ENCODE assay signal across 20 cellular contexts in the genomic region with DNA sequence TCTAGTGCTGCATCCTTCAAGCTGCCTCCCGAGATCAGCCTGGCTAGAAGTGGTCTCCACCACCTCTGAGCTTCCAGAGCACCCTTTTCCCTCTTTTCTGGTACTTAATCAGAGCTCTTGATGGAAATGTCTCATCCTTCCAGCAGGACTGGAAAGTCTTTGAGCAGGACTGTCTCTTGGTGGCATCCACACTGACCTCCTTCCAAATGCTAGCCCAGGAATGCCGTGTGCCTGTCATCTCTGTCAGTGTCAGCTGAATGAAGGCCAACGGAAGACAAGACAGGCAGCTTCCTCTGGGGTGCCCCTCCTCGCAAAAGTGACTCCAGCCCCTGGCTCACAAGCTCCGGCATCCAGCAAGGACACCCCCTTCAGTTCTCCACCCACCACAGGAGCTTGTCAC.
DNase-seq lines count a peak whose midpoint lies in the region; ATAC-seq, FAIRE-seq and TF ChIP-seq lines count a peak whose summit lies in the region.
"Had no signal": no experiment of that assay in that cellular context is flagged by ENCODE, and none has a peak within 500 bp of the region (broad histone marks: within the 10 kb centered on the region; RNA-seq: fewer than 3 reads in every experiment).

No MANE protein-coding gene starts in this region.

- ATAC-seq in heart right ventricle: no peak
- no peak for ATAC-seq in heart left ventricle
- ATAC-seq: A549; CD8-positive, alpha-beta T cell had no signal

- TF ChIP-seq CTCF in heart right ventricle (IDR thresholded peaks at IDR 0.05): no peak
- TF ChIP-seq CTCF in right atrium auricular region (IDR thresholded peaks at IDR 0.05): no peak
- no peak for TF ChIP-seq CTCF in left ventricle myocardium inferior (IDR thresholded peaks at IDR 0.05; ENCODE audit: borderline replicate concordance)
- no peak for TF ChIP-seq CTCF in heart left ventricle (IDR thresholded peaks at IDR 0.05)

- WGBS in heart right ventricle, 2 donors: 65 to 72% methylated on average over 5 of the region's 5 CpGs
- 71 to 78% (median 75%) methylated on average over 4 to 5 of the region's 5 CpGs for WGBS in heart left ventricle, 4 donors
- WGBS in small intestine, 3 donors: 76 to 84% (median 79%) methylated on average over 5 of the region's 5 CpGs

- DNase-seq in heart right ventricle (no peak), right atrium auricular region (ENCODE audit: low spot score) (no peak), left ventricle myocardium inferior (no peak), heart left ventricle (no peak), small intestine (no peak)
- DNase-seq: AML-193; Caco-2; Calu3; CD4-positive, alpha-beta T cell; CD8-positive, alpha-beta T cell; DMS79 treated with DMSO at 0.1 percent for 48 hours; GF-D8 had no signal

- FAIRE-seq in small intestine (lab: Jason Lieb, UNC): no peak
- FAIRE-seq: A549, D721Med, G401.6, GM12891, GM19239 had no signal

- H3K27me3 ChIP-seq in heart right ventricle (peaks cover 0 to 4% (median 0%) of the 10 kb centered on the region in 7 donors), right atrium auricular region (no peaks in the 10 kb centered on the region), left ventricle myocardium inferior (ENCODE audit: low read depth) (no peaks in the 10 kb centered on the region), heart left ventricle (peaks cover 0 to 5% (median 0%) of the 10 kb centered on the region in 9 donors), small intestine (ENCODE audit: control insufficient read depth in 2 of 2, insufficient read depth in 2 of 2, low read length in 2 of 2) (peaks cover 0 to 3% of the 10 kb centered on the region in 2 donors)
- H3K27me3 ChIP-seq: BLaER1 treated with 17β-estradiol and CSF1 and Interleukin-3, amounts not matched to agents 10 nM and 100 nM had no signal

- peaks cover 0 to 8% (median 0%) of the 10 kb centered on the region in 9 donors for H3K4me1 ChIP-seq in heart right ventricle
- peaks cover 0 to 19% of the 10 kb centered on the region in 2 donors for H3K4me1 ChIP-seq in right atrium auricular region
- H3K4me1 ChIP-seq in left ventricle myocardium inferior: peaks cover 8% of the 10 kb centered on the region
- peaks cover 0 to 10% (median 0%) of the 10 kb centered on the region in 12 donors for H3K4me1 ChIP-seq in heart left ventricle
- no peaks in the 10 kb centered on the region for H3K4me1 ChIP-seq in small intestine (ENCODE audit: control insufficient read depth in 2 of 2, insufficient read depth in 1 of 2, low read depth in 1 of 2, low read length in 1 of 2)
- H3K4me1 ChIP-seq: A549, Caco-2 had no signal

- H3K4me3 ChIP-seq in heart right ventricle (no peak overlapping the region), right atrium auricular region (no peak overlapping the region), left ventricle myocardium inferior (no peak overlapping the region), heart left ventricle (no peak overlapping the region), small intestine (ENCODE audit: low read depth in 1 of 2, low read length in 2 of 2) (no peak overlapping the region)
- H3K4me3 ChIP-seq: A549; BLaER1 treated with 17β-estradiol and CSF1 and Interleukin-3, amounts not matched to agents 10 nM and 100 nM had no signal

- H3K36me3 ChIP-seq in heart right ventricle: peaks cover 0 to 76% (median 8%) of the 10 kb centered on the region in 9 donors
- H3K36me3 ChIP-seq in right atrium auricular region: peaks cover 70% of the 10 kb centered on the region
- H3K36me3 ChIP-seq in left ventricle myocardium inferior: peaks cover 60% of the 10 kb centered on the region
- peaks cover 0 to 69% (median 20%) of the 10 kb centered on the region in 9 donors for H3K36me3 ChIP-seq in heart left ventricle
- H3K36me3 ChIP-seq in small intestine (ENCODE audit: control insufficient read depth in 2 of 2, insufficient read depth in 2 of 2, low read length in 2 of 2): no peaks in the 10 kb centered on the region
- H3K36me3 ChIP-seq: BLaER1 treated with 17β-estradiol and CSF1 and Interleukin-3, amounts not matched to agents 10 nM and 100 nM had no signal

- intact Hi-C loops in heart right ventricle (cut with DNase I): no loop called here
- intact Hi-C loops in left ventricle myocardium inferior (cut with micrococcal nuclease): no loop called here
- intact Hi-C loops in heart left ventricle (cut with DNase I): no loop called here

- H3K9me3 ChIP-seq in heart right ventricle: no peaks in the 10 kb centered on the region
- no peaks in the 10 kb centered on the region for H3K9me3 ChIP-seq in right atrium auricular region
- H3K9me3 ChIP-seq in left ventricle myocardium inferior (replicated peaks): no peaks in the 10 kb centered on the region
- H3K9me3 ChIP-seq in heart left ventricle: no peaks in the 10 kb centered on the region
- no peaks in the 10 kb centered on the region for H3K9me3 ChIP-seq in small intestine (ENCODE audit: control insufficient read depth, low read depth)
- H3K9me3 ChIP-seq: A549; BLaER1 treated with 17β-estradiol and CSF1 and Interleukin-3, amounts not matched to agents 10 nM and 100 nM; Caco-2 had no signal

- no peak for TF ChIP-seq POLR2A in heart left ventricle (IDR thresholded peaks at IDR 0.05)

- peak overlapping the region in 6 of 10 donors; percentile 5 to 75 (median 54) for H3K27ac ChIP-seq in heart right ventricle
- H3K27ac ChIP-seq in right atrium auricular region: peak overlapping the region in 1 of 2 donors; percentile 16
- peak overlapping the region; percentile 63 for H3K27ac ChIP-seq in left ventricle myocardium inferior (replicated peaks)
- peak overlapping the region in 5 of 12 donors; percentile 20 to 78 (median 37) for H3K27ac ChIP-seq in heart left ventricle
- no peak overlapping the region for H3K27ac ChIP-seq in small intestine (ENCODE audit: low read depth in 1 of 2, low read length in 1 of 2)
- H3K27ac ChIP-seq: 22Rv1; A549; BLaER1 treated with 17β-estradiol and CSF1 and Interleukin-3, amounts not matched to agents 10 nM and 100 nM; C4-2B had no signal

Comparison
In these comparisons a context has a peak if more than half of its experiments do, and no peak if none do; other contexts are left out.
1. H3K27ac ChIP-seq: peak in heart right ventricle (6 of 10) and left ventricle myocardium inferior (single experiment); none in small intestine (0 of 2).